9 cellular contexts compared by ENCODE assay signal in the genomic region with DNA sequence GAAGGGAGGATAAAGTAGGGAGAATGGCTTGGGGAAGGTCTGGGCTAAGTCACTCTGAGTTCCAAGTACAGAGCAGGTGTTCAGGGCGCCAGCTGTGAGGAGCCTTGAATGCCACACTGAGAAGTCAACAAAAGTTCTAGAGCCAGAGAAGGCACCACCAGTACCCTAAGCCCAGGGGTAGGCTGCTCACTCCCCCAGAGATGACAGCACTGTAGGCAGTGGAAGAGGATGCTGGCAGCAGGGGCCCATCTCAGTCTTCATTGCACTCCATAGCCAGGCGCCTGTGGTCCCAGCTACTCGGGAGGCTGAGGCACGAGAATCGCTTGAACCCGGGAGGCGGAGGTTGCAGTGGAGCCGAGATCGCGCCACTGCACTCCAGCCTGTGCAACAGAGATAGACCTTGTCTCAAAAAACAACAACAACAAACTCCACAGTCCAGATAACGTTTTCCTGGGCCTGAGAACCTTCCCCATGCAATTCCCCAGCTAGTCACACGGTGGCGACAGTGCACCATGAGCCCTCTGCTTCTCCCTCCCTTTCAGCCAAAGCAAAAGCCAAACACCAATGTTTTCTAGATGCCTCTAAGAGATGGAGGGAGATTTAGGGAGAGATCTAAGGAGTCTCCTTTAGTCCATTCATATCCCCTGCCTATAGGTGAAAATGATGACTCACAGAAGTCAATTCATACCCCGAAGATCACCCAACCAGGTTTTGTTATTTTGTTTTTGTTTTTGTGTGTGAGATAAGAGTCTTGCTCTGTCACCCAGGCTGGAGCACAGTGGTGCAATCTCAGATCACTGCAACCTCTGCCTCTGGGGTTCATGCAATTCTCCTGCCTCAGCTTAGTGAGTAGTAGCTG. TPM values are rescaled to one million over a fixed set of nuclear protein-coding genes. Genes with fewer than 3 reads are reported as not detected.
DNase-seq lines count a peak whose midpoint lies in the region; ATAC-seq and TF ChIP-seq lines count a peak whose summit lies in the region.
"Had no signal": no experiment of that assay in that cellular context is flagged by ENCODE, and none has a peak within 500 bp of the region (broad histone marks: within the 10 kb centered on the region; RNA-seq: fewer than 3 reads in every experiment).

No MANE protein-coding gene starts in this region.

- H3K79me2 ChIP-seq in KMS-11 (ENCODE audit: insufficient read depth, low read depth), result no peaks in the 10 kb centered on the region

- H3K36me3 ChIP-seq in KMS-11 (ENCODE audit: insufficient read depth), result no peaks in the 10 kb centered on the region
- H3K36me3 ChIP-seq in thoracic aorta, result no peaks in the 10 kb centered on the region
- H3K36me3 ChIP-seq: BLaER1 treated with 17β-estradiol and CSF1 and Interleukin-3, amounts not matched to agents 10 nM and 100 nM had no signal

- H3K4me3 ChIP-seq in KMS-11 (IDR thresholded peaks at IDR 0.05; ENCODE audit: insufficient read depth, low read depth, low read length) (no peak overlapping the region), foreskin fibroblast (ENCODE audit: low read depth in 1 of 2, low read length in 2 of 2) (no peak overlapping the region), thoracic aorta (no peak overlapping the region)
- H3K4me3 ChIP-seq: BLaER1 treated with 17β-estradiol and CSF1 and Interleukin-3, amounts not matched to agents 10 nM and 100 nM had no signal

- no peak overlapping the region for H3K27ac ChIP-seq in KMS-11
- no peak overlapping the region for H3K27ac ChIP-seq in thoracic aorta

- DNase-seq in NCI-H1436 (lab: John Stamatoyannopoulos, UW) (peak; percentile 16), NCI-H1436 treated with DMSO at 0.1 percent for 48 hours (lab: John Stamatoyannopoulos, UW) (no peak), SHP77 treated with DMSO at 0.1 percent for 48 hours (lab: John Stamatoyannopoulos, UW) (peak; percentile 8), foreskin fibroblast (peak; percentile 52 to 86), omental fat pad (ENCODE audit: low spot score) (peak; percentile 76), thoracic aorta (ENCODE audit: low spot score) (no peak)
- peak; percentile 91 for DNase-seq in activated effector memory CD4-positive, alpha-beta T cell treated with anti-CD3 and anti-CD28 coated beads, Interleukin-2, amount 50 U/mL, for 16 hours

- no peak overlapping the region for H3K9ac ChIP-seq in KMS-11

- H3K27me3 ChIP-seq in KMS-11 (ENCODE audit: insufficient read depth, low read depth), result no peaks in the 10 kb centered on the region
- no peaks in the 10 kb centered on the region for H3K27me3 ChIP-seq in thoracic aorta (replicated peaks; ENCODE audit: insufficient read depth)
- H3K27me3 ChIP-seq: BLaER1 treated with 17β-estradiol and CSF1 and Interleukin-3, amounts not matched to agents 10 nM and 100 nM had no signal

- TF ChIP-seq CTCF in KMS-11 (conservative IDR thresholded peaks at IDR 0.05; ENCODE audit: low read depth, low read length) (peak; percentile 90), foreskin fibroblast (IDR thresholded peaks at IDR 0.05; ENCODE audit: low read depth, low read length) (peak; percentile 99), omental fat pad (IDR thresholded peaks at IDR 0.05) (peak in 2 of 3 donors; percentile 77 to 88), thoracic aorta (IDR thresholded peaks at IDR 0.05) (peak; percentile 98)

- H3K4me1 ChIP-seq in KMS-11 (ENCODE audit: low read depth, poor library complexity, severe bottlenecking), result peaks cover 17% of the 10 kb centered on the region
- peaks cover 6 to 12% of the 10 kb centered on the region in 2 donors for H3K4me1 ChIP-seq in thoracic aorta (ENCODE audit: control insufficient read depth in 1 of 2, low read depth in 2 of 2)

- no peaks in the 10 kb centered on the region for H4K20me1 ChIP-seq in KMS-11 (ENCODE audit: insufficient read depth)

- no peaks in the 10 kb centered on the region for H3K9me3 ChIP-seq in thoracic aorta

- peak; percentile 72 for ATAC-seq in omental fat pad (ENCODE audit: low FRiP score)
- ATAC-seq in thoracic aorta (ENCODE audit: insufficient number of reproducible peaks, low FRiP score, low read depth), result no peak

- H3K4me2 ChIP-seq in KMS-11, result no peak overlapping the region

- peak overlapping the region; percentile 80 for H2AFZ ChIP-seq in KMS-11 (ENCODE audit: low read depth)

RNA-seq across cellular contexts. Expression of a gene that starts 19.8 kb away (rescaled TPM):
- total RNA-seq in omental fat pad (10 to 100 TPM; 32.3 to 52.6 (median 36.1) TPM), thoracic aorta (10 to 100 TPM; 26.1 to 70.5 TPM)

RNA-seq across cellular contexts. Expression of a gene that starts 27.1 kb away (rescaled TPM):
- total RNA-seq in omental fat pad (1 to 10 TPM in 3 of 4 donors, not detected in 1; 1.4 to 3.9 (median 2.7) TPM), thoracic aorta (1 to 10 TPM; 1.6 to 2.8 TPM)

Comparison
In these comparisons a context has a peak if more than half of its experiments do, and no peak if none do; other contexts are left out.
1. DNase-seq: peak in NCI-H1436 (single experiment), SHP77 treated with DMSO at 0.1 percent for 48 hours (single experiment), activated effector memory CD4-positive, alpha-beta T cell treated with anti-CD3 and anti-CD28 coated beads, Interleukin-2, amount 50 U/mL, for 16 hours (single experiment), foreskin fibroblast (2 of 2) and omental fat pad (single experiment); none in NCI-H1436 treated with DMSO at 0.1 percent for 48 hours (single experiment) and thoracic aorta (single experiment).
2. Peak in every context shown above with its lines, with median percentiles within 50 percentile points of each other: CTCF ChIP-seq.